1 cellular context compared by ENCODE assay signal in genomic region chr18:23155537-23155936, GRCh38.
TF ChIP-seq lines count a peak whose summit lies in the region.

No MANE protein-coding gene starts in this region.

TF ChIP-seq in H1, 55 proteins besides CTCF, POLR2A, EP300 and RAD21:
- TF ChIP-seq MAX (IDR thresholded peaks at IDR 0.05) (peak; percentile 29), SP2 (IDR thresholded peaks at IDR 0.05; ENCODE audit: low read length) (no peak), MAFK (IDR thresholded peaks at IDR 0.05; ENCODE audit: low read depth, low read length) (no peak)
